In genomic region chr4:8907596-8908205, GRCh38 we compare ENCODE assay signal across 16 cellular contexts. TPM values are rescaled to one million over a fixed set of nuclear protein-coding genes. Genes with fewer than 3 reads are reported as not detected.
A peak's percentile ranks its signal among the peaks of the same experiment; 100 is the strongest.
DNase-seq lines count a peak whose midpoint lies in the region; ATAC-seq and TF ChIP-seq lines count a peak whose summit lies in the region.
"Had no signal": no experiment of that assay in that cellular context is flagged by ENCODE, and none has a peak within 500 bp of the region (broad histone marks: within the 10 kb centered on the region; RNA-seq: fewer than 3 reads in every experiment).

No MANE protein-coding gene starts in this region.

- DNase-seq in activated T-cell treated with anti-CD3 and anti-CD28 coated beads, Interleukin-2, amount 50 U/mL, for 1 hour: peak; percentile 1
- no peak for DNase-seq in activated T-cell treated with anti-CD3 and anti-CD28 coated beads for 4 hours
- peak; percentile 52 for DNase-seq in Daoy (ENCODE audit: low read depth)
- DNase-seq in epidermal melanocyte (ENCODE audit: insufficient read length, low spot score): peak; percentile 1
- peak; percentile 47 for DNase-seq in sciatic nerve (ENCODE audit: low spot score)
- DNase-seq in stimulated activated CD4-positive, alpha-beta T cell treated with anti-CD3 and anti-CD28 coated beads, Interleukin-4, amount 100 ng/mL, for 4 hours: no peak
- DNase-seq: cerebellar nuclear complex, HFFc6, left cardiac atrium, midbrain, NCI-H524, nephron progenitor cell had no signal

- intact Hi-C loops in sciatic nerve (cut with DNase I): no loop called here

- ATAC-seq in sciatic nerve: no peak
- ATAC-seq in GM18505 (IDR thresholded peaks at IDR 0.05; ENCODE audit: unreplicated experiment): no peak
- no peak for ATAC-seq in GM18502 (IDR thresholded peaks at IDR 0.05; ENCODE audit: poor library complexity, unreplicated experiment)
- ATAC-seq: left cardiac atrium, psoas muscle had no signal

- TF ChIP-seq POLR2A in GM18505 (IDR thresholded peaks at IDR 0.05; ENCODE audit: borderline replicate concordance, extremely low read depth, insufficient read depth, insufficient read length): no peak

RNA-seq across cellular contexts. Expression of gene HMX1, which starts 36.1 kb away (rescaled TPM):
- 2.7 and 5.0 TPM in 2 replicates for total RNA-seq in Daoy (2014; rRNA removed; shearing (Covaris generic))
- total RNA-seq in sciatic nerve: not detected
- total RNA-seq: HFFc6, left cardiac atrium, psoas muscle, RPMI7951 had no signal

Comparison
In these comparisons a context has a peak if more than half of its experiments do, and no peak if none do; other contexts are left out.
1. DNase-seq: peak in activated T-cell treated with anti-CD3 and anti-CD28 coated beads, Interleukin-2, amount 50 U/mL, for 1 hour (single experiment), Daoy (single experiment), epidermal melanocyte (single experiment) and sciatic nerve (single experiment); none in activated T-cell treated with anti-CD3 and anti-CD28 coated beads for 4 hours (single experiment) and stimulated activated CD4-positive, alpha-beta T cell treated with anti-CD3 and anti-CD28 coated beads, Interleukin-4, amount 100 ng/mL, for 4 hours (0 of 2).